Comparison of ENCODE assay signal across 8 cellular contexts in genomic region chr19:57350877-57351805, GRCh38. TPM values are rescaled to one million over a fixed set of nuclear protein-coding genes. Genes with fewer than 3 reads are reported as not detected.
A peak's percentile ranks its signal among the peaks of the same experiment; 100 is the strongest.
DNase-seq lines count a peak whose midpoint lies in the region; ATAC-seq, FAIRE-seq and TF ChIP-seq lines count a peak whose summit lies in the region.

TSS of gene ZNF304 (plus strand) at chr19:57351271. CDS start at chr19:57351665, 394 bp downstream.

- H3K36me3 ChIP-seq in kidney (ENCODE audit: control insufficient read depth in 1 of 2, insufficient read depth in 2 of 2, low read length in 2 of 2) = peaks cover 19 to 28% of the 10 kb centered on the region in 2 donors

- peak within 1 kb of the TSS; percentile 83 to 96 for H3K9ac ChIP-seq in kidney (ENCODE audit: low read length in 2 of 2)

- H3K27ac ChIP-seq in AG04450 (ENCODE audit: low read depth, low read length) = peak within 1 kb of the TSS; percentile 39
- H3K27ac ChIP-seq in kidney (ENCODE audit: low read depth in 2 of 2, low read length in 2 of 2) = no peak within 1 kb of the TSS

- no peaks in the 10 kb centered on the region for H3K27me3 ChIP-seq in AG04450 (ENCODE audit: control insufficient read depth, insufficient read depth, low read length)

- TF ChIP-seq CTCF in AG04450 (IDR thresholded peaks at IDR 0.05; ENCODE audit: low read depth, low read length) (no peak), kidney (IDR thresholded peaks at IDR 0.05; ENCODE audit: borderline replicate concordance, extremely low read depth, insufficient read depth) (no peak)

- CTCF ChIA-PET in AG04450 (lab: Charles Lee) = interaction anchor here (0.7 kb wide), 1 partner anchor 12 kb away, joined by 3 read pairs; no protein-coding TSS in a partner anchor

- H3K4me1 ChIP-seq in kidney (ENCODE audit: control insufficient read depth in 1 of 2, insufficient read depth in 1 of 2, low read depth in 1 of 2, low read length in 2 of 2) = peaks cover 10 to 19% of the 10 kb centered on the region in 2 donors

- ATAC-seq in GM18870 (IDR thresholded peaks at IDR 0.05; ENCODE audit: unreplicated experiment) = peak; percentile 93
- peak; percentile 98 for ATAC-seq in HG03108 (IDR thresholded peaks at IDR 0.05; ENCODE audit: unreplicated experiment)
- ATAC-seq in activated CD4-positive, CD25-positive, alpha-beta regulatory T cell treated with anti-CD3 and anti-CD28 coated beads, Interleukin-2, amount 50 U/mL, for 24 hours = peak; percentile 100

- DNase-seq in AG04450 (ENCODE audit: low read depth, low spot score) = peak; percentile 84
- DNase-seq in NCI-H2196 treated with DMSO at 0.1 percent for 48 hours (lab: John Stamatoyannopoulos, UW; ENCODE audit: unreplicated experiment) = peak; percentile 92
- peak; percentile 90 to 95 for DNase-seq in cerebellar nuclear complex (lab: John Stamatoyannopoulos, UW)
- DNase-seq in kidney = peak; percentile 97
- DNase-seq in stimulated activated CD4-positive, alpha-beta T cell treated with anti-CD3 and anti-CD28 coated beads, Interleukin-15, amount 100 ng/mL, for 1 hour (ENCODE audit: low read depth in 1 of 2, low spot score in 1 of 2) = peak; percentile 63 to 65

- POLR2A ChIA-PET in AG04450 (lab: Yijun Ruan, JAX) = interaction anchor here (0.5 to 1.1 kb wide), 2 partner anchors 49 to 423 kb away, joined by 4 read pairs; no protein-coding TSS in a partner anchor

- H3K9me3 ChIP-seq in AG04450 (ENCODE audit: control insufficient read depth, insufficient read depth, low read length) (no peaks in the 10 kb centered on the region; the same call in none of the 2 replicates), kidney (ENCODE audit: control insufficient read depth in 1 of 2, low read length in 2 of 2) (peaks cover 0 to 16% of the 10 kb centered on the region in 2 donors)

- intact Hi-C loops in kidney (cut with DNase I) = no loop called here

- H3K4me3 ChIP-seq in AG04450 (ENCODE audit: low read depth, low read length) (peak within 1 kb of the TSS; percentile 100), kidney (ENCODE audit: low read length in 2 of 2) (peak within 1 kb of the TSS; percentile 94 to 96)

- peak; percentile 91 for FAIRE-seq in kidney (lab: Jason Lieb, UNC)

RNA-seq across cellular contexts. Expression of gene ZNF304, which starts in this region (rescaled TPM):
- 7.1 and 7.8 TPM in 2 replicates for polyA plus RNA-seq in AG04450 (2011; rRNA removed)
- 12.7 and 16.1 TPM in 2 replicates for polyA minus RNA-seq in AG04450 (2011; rRNA and poly(A)+ RNA removed)
- 13.8 TPM for total RNA-seq in kidney
- 3.3 TPM for polyA plus RNA-seq in kidney (ENCODE audit: insufficient read depth, low read depth, low replicate concordance)
